Comparison of ENCODE assay signal across 29 cellular contexts in the genomic region with DNA sequence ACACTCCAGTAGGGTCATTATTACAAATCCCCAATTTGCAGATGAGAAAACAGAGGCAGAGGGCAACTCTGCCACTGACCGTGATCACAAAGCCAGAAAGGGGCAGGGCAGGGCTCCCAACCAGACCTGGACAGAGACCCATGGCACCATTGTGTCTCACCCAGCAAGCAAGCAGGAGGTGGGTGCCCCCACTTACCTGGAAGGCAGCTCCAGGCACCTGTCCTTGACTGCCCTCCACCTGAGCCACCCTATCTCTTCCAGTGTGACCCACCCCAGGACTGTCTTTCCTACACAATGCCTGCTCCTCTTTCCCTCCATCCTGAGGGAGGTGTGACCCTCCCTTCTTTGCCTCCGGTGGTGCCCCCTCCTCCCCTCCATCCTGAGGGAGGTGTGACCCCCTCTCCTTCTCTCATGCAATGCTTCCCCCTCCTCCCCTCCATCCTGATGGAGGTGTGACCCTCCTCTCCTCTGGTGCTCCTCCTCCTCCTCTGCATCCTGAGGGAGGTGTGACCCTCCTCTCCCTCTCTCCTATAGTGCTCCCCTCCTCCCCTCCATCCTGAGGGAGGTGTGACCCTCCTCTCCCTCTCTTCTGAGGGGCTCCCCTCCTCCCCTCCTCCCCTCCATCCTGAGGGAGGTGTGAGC.
"Had no signal": no experiment of that assay in that cellular context is flagged by ENCODE, and none has a peak within 500 bp of the region (broad histone marks: within the 10 kb centered on the region; RNA-seq: fewer than 3 reads in every experiment).

No MANE protein-coding gene starts in this region.

- H3K4me1 ChIP-seq: parathyroid adenoma, psoas muscle, right lobe of liver, suprapubic skin, testis, tibial artery, transverse colon, upper lobe of left lung had no signal

- H3K4me3 ChIP-seq: neural progenitor cell, ovary, psoas muscle, right lobe of liver, sigmoid colon, suprapubic skin, testis, tibial artery, transverse colon, upper lobe of left lung had no signal

- DNase-seq: naive thymus-derived CD4-positive, alpha-beta T cell; natural killer cell; nucleus accumbens; ovary; posterior cingulate gyrus; psoas muscle; right cardiac atrium; right lobe of liver; sigmoid colon; small intestine; stimulated activated CD4-positive, alpha-beta T cell treated with anti-CD3 and anti-CD28 coated beads, Interleukin-15, amount 100 ng/mL, for 24 hours; stimulated activated CD4-positive, alpha-beta T cell treated with anti-CD3 and anti-CD28 coated beads, Interleukin-2, amount 100 ng/mL, for 24 hours; stimulated activated CD4-positive, alpha-beta T cell treated with anti-CD3 and anti-CD28 coated beads, Interleukin-2, amount 100 ng/mL, for 48 hours; stimulated activated CD4-positive, alpha-beta T cell treated with anti-CD3 and anti-CD28 coated beads, Interleukin-4, amount 100 ng/mL, for 24 hours; stimulated activated naive CD4-positive, alpha-beta T cell; substantia nigra; testis; tibial artery; transverse colon; upper lobe of left lung had no signal

- H3K4me2 ChIP-seq: neural progenitor cell had no signal

- H3K4me3 Mint-ChIP-seq: naive thymus-derived CD4-positive, alpha-beta T cell; natural killer cell; nephron; neural progenitor cell; stimulated activated memory B cell treated with anti-CD40 and anti-IgM and Interleukin-4, amounts not matched to agents 10 μg/mL and 1 μg/mL and 100 μg/mL, for 72 hours; stimulated activated naive CD8-positive, alpha-beta T cell treated with anti-CD3 and anti-CD28 coated beads, Interleukin-15, Interleukin-2, amounts not matched to agents 100 ng/mL and 50 ng/mL, for 24 hours had no signal

- H3K27ac Mint-ChIP-seq: natural killer cell; nephron; neural progenitor cell; progenitor cell of endocrine pancreas; stimulated activated memory B cell treated with anti-CD40 and anti-IgM and Interleukin-4, amounts not matched to agents 10 μg/mL and 1 μg/mL and 100 μg/mL, for 72 hours; stimulated activated naive CD8-positive, alpha-beta T cell treated with anti-CD3 and anti-CD28 coated beads, Interleukin-15, Interleukin-2, amounts not matched to agents 100 ng/mL and 50 ng/mL, for 24 hours had no signal

- H3K27ac ChIP-seq: neural progenitor cell, neutrophil, ovary, parathyroid adenoma, psoas muscle, right lobe of liver, sigmoid colon, suprapubic skin, testis, tibial artery, transverse colon, upper lobe of left lung had no signal

- H3K79me2 ChIP-seq: parathyroid adenoma had no signal

- H3K36me3 Mint-ChIP-seq: naive thymus-derived CD4-positive, alpha-beta T cell; natural killer cell; neural progenitor cell; stimulated activated memory B cell treated with anti-CD40 and anti-IgM and Interleukin-4, amounts not matched to agents 10 μg/mL and 1 μg/mL and 100 μg/mL, for 72 hours had no signal

- H2AFZ ChIP-seq: neural progenitor cell, parathyroid adenoma had no signal

- H3K4me1 Mint-ChIP-seq: natural killer cell had no signal

- H3K9ac ChIP-seq: neural progenitor cell, parathyroid adenoma had no signal

- H3K27me3 ChIP-seq: neural progenitor cell, neutrophil, ovary, right lobe of liver, sigmoid colon, testis, tibial artery, transverse colon, upper lobe of left lung had no signal

- FAIRE-seq: small intestine, urothelium cell line had no signal

- ATAC-seq: naive thymus-derived CD4-positive, alpha-beta T cell; natural killer cell; psoas muscle; right cardiac atrium; right lobe of liver; stimulated activated memory B cell treated with anti-CD40 and anti-IgM and Interleukin-4, amounts not matched to agents 10 μg/mL and 1 μg/mL and 100 μg/mL, for 72 hours had no signal

- H3K36me3 ChIP-seq: neural progenitor cell, neutrophil, ovary, right lobe of liver, sigmoid colon, suprapubic skin, tibial artery, transverse colon, upper lobe of left lung had no signal

- H3K9me3 ChIP-seq: neutrophil, ovary, psoas muscle, right lobe of liver, sigmoid colon, suprapubic skin, testis, tibial artery, transverse colon, upper lobe of left lung had no signal
